21 cellular contexts compared by ENCODE assay signal in the genomic region with DNA sequence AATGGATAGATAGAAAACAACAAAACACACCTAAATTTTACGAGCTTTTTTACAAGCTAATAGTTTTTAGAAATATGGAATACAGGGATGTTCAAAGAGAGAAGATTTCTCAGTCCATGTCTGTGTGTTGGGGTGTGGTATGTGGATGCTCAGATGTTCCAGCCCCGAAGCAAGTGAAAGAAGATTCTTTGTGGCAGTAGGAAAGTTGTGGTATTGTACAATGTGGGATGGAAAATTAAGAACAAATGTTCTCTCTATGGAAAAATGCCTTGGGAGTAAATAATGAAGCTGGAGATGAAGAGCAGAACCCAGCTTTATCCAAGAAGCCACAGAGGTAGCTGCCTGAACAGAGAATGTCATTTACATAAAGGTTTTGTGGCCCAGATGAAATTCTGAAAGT.
"Had no signal": no experiment of that assay in that cellular context is flagged by ENCODE, and none has a peak within 500 bp of the region (broad histone marks: within the 10 kb centered on the region; RNA-seq: fewer than 3 reads in every experiment).

No MANE protein-coding gene starts in this region.

- H3K27me3 ChIP-seq: dorsolateral prefrontal cortex, gastroesophageal sphincter, heart left ventricle, suprapubic skin, transverse colon, vagina had no signal

- DNase-seq: activated CD4-positive, alpha-beta T cell treated with anti-CD3 and anti-CD28 coated beads for 36 hours; activated CD4-positive, alpha-beta T cell treated with anti-CD3 and anti-CD28 coated beads, Interleukin-2, amount 50 U/mL, for 48 hours; activated gamma-delta T cell; dorsolateral prefrontal cortex; heart left ventricle; immature natural killer cell; kidney glomerular epithelial cell; left ventricle myocardium inferior; mammary epithelial cell; midbrain; psoas muscle; right cardiac atrium; small intestine; stimulated activated CD4-positive, alpha-beta T cell treated with anti-CD3 and anti-CD28 coated beads, Interleukin-15, amount 100 ng/mL, for 24 hours; stimulated activated CD4-positive, alpha-beta T cell treated with anti-CD3 and anti-CD28 coated beads, Interleukin-2, amount 100 ng/mL, for 48 hours; stimulated activated naive CD8-positive, alpha-beta T cell treated with anti-CD3 and anti-CD28 coated beads, Interleukin-15, amount 100 ng/mL, for 72 hours; transverse colon had no signal

- H3K36me3 ChIP-seq: gastroesophageal sphincter, heart left ventricle, left ventricle myocardium inferior, suprapubic skin, transverse colon, vagina had no signal

- H3K4me3 ChIP-seq: dorsolateral prefrontal cortex, gastroesophageal sphincter, heart left ventricle, left ventricle myocardium inferior, psoas muscle, suprapubic skin, transverse colon, vagina had no signal

- H3K4me1 ChIP-seq: gastroesophageal sphincter, heart left ventricle, left ventricle myocardium inferior, psoas muscle, suprapubic skin, transverse colon, vagina had no signal

- H3K27ac ChIP-seq: dorsolateral prefrontal cortex, gastroesophageal sphincter, heart left ventricle, left ventricle myocardium inferior, psoas muscle, suprapubic skin, transverse colon, vagina had no signal

- ATAC-seq: activated CD4-positive, alpha-beta T cell treated with anti-CD3 and anti-CD28 coated beads for 36 hours; gastroesophageal sphincter; heart left ventricle; psoas muscle; right cardiac atrium; stimulated activated naive CD8-positive, alpha-beta T cell treated with anti-CD3 and anti-CD28 coated beads, Interleukin-15, amount 100 ng/mL, for 72 hours; WTC11 had no signal
